In genomic region chr17:81652901-81653771, GRCh38 we compare ENCODE assay signal across 2 cellular contexts.
A peak's percentile ranks its signal among the peaks of the same experiment; 100 is the strongest.
TF ChIP-seq lines count a peak whose summit lies in the region.

No MANE protein-coding gene starts in this region.

TF ChIP-seq in HEK293, 187 proteins besides CTCF, POLR2A, EP300 and RAD21:
- no peak for TF ChIP-seq ZEB2 (tag by site-specific recombination; IDR thresholded peaks at IDR 0.05)
- no peak for TF ChIP-seq HOXC10 (CRISPR knock-in tag; IDR thresholded peaks at IDR 0.05)
- TF ChIP-seq ZNF155 (tag by site-specific recombination; IDR thresholded peaks at IDR 0.05): no peak
- no peak for TF ChIP-seq SALL2 (tag by site-specific recombination; IDR thresholded peaks at IDR 0.05; ENCODE audit: borderline replicate concordance)
- no peak for TF ChIP-seq ZNF677 (tag by site-specific recombination; IDR thresholded peaks at IDR 0.05)
- 0 out of 2 replicates have a peak, but pooled peaks have one; percentile 30 for TF ChIP-seq ZIC2 (tag by site-specific recombination; IDR thresholded peaks at IDR 0.05)
- TF ChIP-seq GLIS2 (tag by site-specific recombination; IDR thresholded peaks at IDR 0.05): peak; percentile 66
- no peak for TF ChIP-seq ZNF211 (tag by site-specific recombination; IDR thresholded peaks at IDR 0.05; ENCODE audit: low read depth)
- TF ChIP-seq ZNF121 (tag by site-specific recombination; IDR thresholded peaks at IDR 0.05): no peak
- peak; percentile 83 for TF ChIP-seq GLIS1 (tag by site-specific recombination; IDR thresholded peaks at IDR 0.05)
- no peak for TF ChIP-seq ZNF366 (tag by site-specific recombination; conservative IDR thresholded peaks at IDR 0.05)
TF ChIP-seq in HEK293: peak in this region for 3.

TF ChIP-seq in K562, 482 proteins besides CTCF, POLR2A, EP300 and RAD21:
- TF ChIP-seq IFI16 (CRISPR knock-in tag; IDR thresholded peaks at IDR 0.05) (no peak), MYNN (IDR thresholded peaks at IDR 0.05) (no peak), MYNN (CRISPR knock-in tag; IDR thresholded peaks at IDR 0.05) (no peak), CREM (IDR thresholded peaks at IDR 0.05; ENCODE audit: low read depth) (no peak), HLTF (IDR thresholded peaks at IDR 0.05) (no peak), RERE (CRISPR knock-in tag; IDR thresholded peaks at IDR 0.05; ENCODE audit: borderline replicate concordance) (no peak), SMARCA4 (IDR thresholded peaks at IDR 0.05) (no peak), ETV6 (IDR thresholded peaks at IDR 0.05; ENCODE audit: borderline replicate concordance in 1 of 2, low read depth in 2 of 2, low read length in 1 of 2) (no peak), ETV6 (CRISPR knock-in tag; IDR thresholded peaks at IDR 0.05; ENCODE audit: borderline replicate concordance) (no peak)
